In the genomic region with DNA sequence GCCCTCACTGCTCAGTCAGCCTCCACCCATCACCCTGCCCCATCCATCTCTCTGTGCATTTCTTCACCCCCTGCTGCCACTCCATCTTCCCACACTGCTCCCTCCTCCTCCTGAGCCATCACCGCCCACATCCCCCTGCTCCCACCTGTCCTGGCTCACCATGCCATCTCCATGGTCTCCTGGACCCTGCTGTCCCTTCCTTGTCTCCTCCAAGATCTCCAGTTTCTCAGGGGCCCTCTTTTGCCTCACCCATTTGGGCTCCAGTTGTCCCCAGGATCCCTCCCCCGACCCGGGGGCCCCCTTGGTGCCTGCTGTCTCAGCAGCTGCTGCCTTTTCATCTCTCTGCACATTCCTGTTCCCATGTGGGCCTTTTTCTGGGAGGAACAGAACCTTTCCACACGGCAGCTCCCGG, we compare ENCODE assay signal across 15 cellular contexts. TPM values are rescaled to one million over a fixed set of nuclear protein-coding genes. Genes with fewer than 3 reads are reported as not detected.
DNase-seq lines count a peak whose midpoint lies in the region; ATAC-seq and TF ChIP-seq lines count a peak whose summit lies in the region.
"Had no signal": no experiment of that assay in that cellular context is flagged by ENCODE, and none has a peak within 500 bp of the region (broad histone marks: within the 10 kb centered on the region; RNA-seq: fewer than 3 reads in every experiment).

No MANE protein-coding gene starts in this region.

- H3K4me1 ChIP-seq in mammary epithelial cell (ENCODE audit: insufficient read depth, low read length) (peaks cover 52% of the 10 kb centered on the region), muscle layer of duodenum (ENCODE audit: control insufficient read depth in 1 of 2, insufficient read depth in 2 of 2, low read length in 2 of 2) (peaks cover 0 to 62% of the 10 kb centered on the region in 2 donors), tibial artery (peaks cover 0 to 88% (median 76%) of the 10 kb centered on the region in 4 donors)

- peak overlapping the region; percentile 79 for H3K4me2 ChIP-seq in mammary epithelial cell (ENCODE audit: insufficient read depth, low read depth, low read length)

- peak overlapping the region; percentile 37 for H3K27ac ChIP-seq in mammary epithelial cell (ENCODE audit: insufficient read depth, low read depth, low read length)
- H3K27ac ChIP-seq in muscle layer of duodenum (ENCODE audit: low read length), result peak overlapping the region; percentile 80
- peak overlapping the region; percentile 96 to 97 for H3K27ac ChIP-seq in tibial artery
- H3K27ac ChIP-seq: 22Rv1, lower lobe of right lung had no signal

- no TSS peak for BruUV-seq in mammary epithelial cell (replicated peaks; lab: Mats Ljungman, UMichigan)

- peaks cover 51% of the 10 kb centered on the region for H3K27me3 Mint-ChIP-seq in activated T-helper 2 cell treated with anti-CD3 and anti-CD28 coated beads, Interferon-gamma antibody, Interleukin-2, Interleukin-4, amounts not matched to agents 10 μg/mL and 5 μg/mL and 100 μg/mL, durations not matched to agents 14 hours and 24 hours and 36 hours (ENCODE audit: low read depth)

- H3K9me3 Mint-ChIP-seq in activated T-helper 2 cell treated with anti-CD3 and anti-CD28 coated beads, Interferon-gamma antibody, Interleukin-2, Interleukin-4, amounts not matched to agents 10 μg/mL and 5 μg/mL and 100 μg/mL, durations not matched to agents 14 hours and 24 hours and 36 hours, result no peaks in the 10 kb centered on the region
- H3K9me3 Mint-ChIP-seq: CD4-positive, alpha-beta memory T cell had no signal

- peaks cover 21% of the 10 kb centered on the region for H3K79me2 ChIP-seq in mammary epithelial cell (ENCODE audit: insufficient read depth, low read length)

- in situ Hi-C loops in mammary epithelial cell (cut with MboI; ENCODE audit: low sequenced_read_pairs in 2 of 2), result no loop called here

- no peak overlapping the region for H3K27ac Mint-ChIP-seq in activated T-helper 2 cell treated with anti-CD3 and anti-CD28 coated beads, Interferon-gamma antibody, Interleukin-2, Interleukin-4, amounts not matched to agents 10 μg/mL and 5 μg/mL and 100 μg/mL, durations not matched to agents 14 hours and 24 hours and 36 hours
- H3K27ac Mint-ChIP-seq: CD4-positive, alpha-beta memory T cell had no signal

- H3K4me3 ChIP-seq in mammary epithelial cell (replicated peaks in 1 of 3; ENCODE audit: insufficient read depth in 1 of 3, low read depth in 2 of 3, low read length in 3 of 3) (peak overlapping the region; percentile 4 to 43 (median 19)), muscle layer of duodenum (ENCODE audit: low read depth in 1 of 2, low read length in 2 of 2) (peak overlapping the region; percentile 25 to 30), tibial artery (peak overlapping the region; percentile 77 to 85)
- H3K4me3 ChIP-seq: adrenal gland, HAP-1, lower lobe of right lung had no signal

- H3K27me3 ChIP-seq in mammary epithelial cell (ENCODE audit: insufficient read depth, low read length) (no peaks in the 10 kb centered on the region), muscle layer of duodenum (ENCODE audit: low read depth, low read length) (peaks cover 12% of the 10 kb centered on the region), tibial artery (no peaks in the 10 kb centered on the region)

- peaks cover 11% of the 10 kb centered on the region for H3K4me1 Mint-ChIP-seq in activated T-helper 2 cell treated with anti-CD3 and anti-CD28 coated beads, Interferon-gamma antibody, Interleukin-2, Interleukin-4, amounts not matched to agents 10 μg/mL and 5 μg/mL and 100 μg/mL, durations not matched to agents 14 hours and 24 hours and 36 hours (ENCODE audit: low read depth)

- H2AFZ ChIP-seq in mammary epithelial cell (ENCODE audit: low read depth, low read length), result peak overlapping the region; percentile 58

- ATAC-seq in GM19351 (IDR thresholded peaks at IDR 0.05; ENCODE audit: unreplicated experiment), result no peak
- ATAC-seq: lower lobe of right lung had no signal

- no peak overlapping the region for H3K4me3 Mint-ChIP-seq in activated T-helper 2 cell treated with anti-CD3 and anti-CD28 coated beads, Interferon-gamma antibody, Interleukin-2, Interleukin-4, amounts not matched to agents 10 μg/mL and 5 μg/mL and 100 μg/mL, durations not matched to agents 14 hours and 24 hours and 36 hours (ENCODE audit: low read depth)

- intact Hi-C loops in mammary epithelial cell (cut with micrococcal nuclease), result no loop called here
- intact Hi-C loops in tibial artery (cut with DNase I; ENCODE audit: low total_unique reads), result no loop called here
- intact Hi-C loops in activated T-helper 2 cell treated with anti-CD3 and anti-CD28 coated beads, Interferon-gamma antibody, Interleukin-2, Interleukin-4, amounts not matched to agents 10 μg/mL and 5 μg/mL and 100 μg/mL, durations not matched to agents 14 hours and 24 hours and 36 hours (cut with micrococcal nuclease), result no loop called here

- H4K20me1 ChIP-seq in mammary epithelial cell (ENCODE audit: insufficient read depth, low read length), result no peaks in the 10 kb centered on the region

- H3K36me3 Mint-ChIP-seq in activated T-helper 2 cell treated with anti-CD3 and anti-CD28 coated beads, Interferon-gamma antibody, Interleukin-2, Interleukin-4, amounts not matched to agents 10 μg/mL and 5 μg/mL and 100 μg/mL, durations not matched to agents 14 hours and 24 hours and 36 hours (ENCODE audit: low read depth), result no peaks in the 10 kb centered on the region
- H3K36me3 Mint-ChIP-seq: CD4-positive, alpha-beta memory T cell had no signal

- TF ChIP-seq CTCF in mammary epithelial cell (conservative IDR thresholded peaks at IDR 0.05 in 1 of 2, IDR thresholded peaks at IDR 0.05 in 1 of 2; ENCODE audit: extremely low read depth in 1 of 2, insufficient read depth in 1 of 2, low read depth in 1 of 2, low read length in 2 of 2) (no peak), tibial artery (IDR thresholded peaks at IDR 0.05) (no peak)

- no peaks in the 10 kb centered on the region for H3K9me3 ChIP-seq in mammary epithelial cell (replicated peaks; ENCODE audit: insufficient read depth, low read length)
- H3K9me3 ChIP-seq in muscle layer of duodenum (ENCODE audit: control insufficient read depth in 1 of 2, low read length in 2 of 2), result no peaks in the 10 kb centered on the region
- H3K9me3 ChIP-seq in tibial artery, result no peaks in the 10 kb centered on the region
- H3K9me3 ChIP-seq: adrenal gland, HAP-1, lower lobe of right lung had no signal

- dilution Hi-C loops in mammary epithelial cell (cut with HindIII; ENCODE audit: low sequenced_read_pairs), result no loop called here

- no peak overlapping the region for H3K9ac ChIP-seq in mammary epithelial cell (ENCODE audit: insufficient read depth, low read length)

- H3K36me3 ChIP-seq in mammary epithelial cell (ENCODE audit: insufficient read depth, low read length) (peaks cover 2% of the 10 kb centered on the region), muscle layer of duodenum (ENCODE audit: control insufficient read depth in 1 of 2, insufficient read depth in 2 of 2, low read length in 2 of 2) (no peaks in the 10 kb centered on the region), tibial artery (peaks cover 10 to 32% (median 27%) of the 10 kb centered on the region in 3 donors)
- H3K36me3 ChIP-seq: adrenal gland, lower lobe of right lung had no signal

- DNase-seq in NCI-H82 (lab: John Stamatoyannopoulos, UW) (peak; percentile 31), NCI-H82 treated with DMSO at 0.1 percent for 48 hours (lab: John Stamatoyannopoulos, UW; ENCODE audit: unreplicated experiment) (no peak), mammary epithelial cell (no peak), tibial artery (peak in 1 of 2 donors; percentile 69), NCI-H526 treated with DMSO at 0.1 percent for 48 hours (lab: John Stamatoyannopoulos, UW) (no peak)
- no peak for DNase-seq in activated T-helper 2 cell treated with anti-CD3 and anti-CD28 coated beads, Interferon-gamma antibody, Interleukin-2, Interleukin-4, amounts not matched to agents 10 μg/mL and 5 μg/mL and 100 μg/mL, durations not matched to agents 14 hours and 24 hours and 36 hours (ENCODE audit: low spot score)
- DNase-seq: activated CD4-positive, alpha-beta T cell treated with anti-CD3 and anti-CD28 coated beads, Interleukin-2, amount 50 U/mL, for 4 hours; adrenal gland; CD4-positive, alpha-beta memory T cell; lower lobe of right lung had no signal

- 28% methylated on average over 5 of the region's 5 CpGs for WGBS in mammary epithelial cell (ENCODE audit: low coverage, missing lambda C conversion rate)

- CTCF ChIA-PET in mammary epithelial cell (lab: Charles Lee; ENCODE audit: low non-redundant PET), result no interaction called here

RNA-seq across cellular contexts. Expression of a gene that starts 10.6 kb away (rescaled TPM):
- 10 to 100 TPM; 47.2 to 77.6 TPM for total RNA-seq in mammary epithelial cell
- polyA plus RNA-seq in mammary epithelial cell, result 33.4 TPM
- 34.6 TPM for polyA minus RNA-seq in mammary epithelial cell
- not detected in 2 replicates for total RNA-seq in activated T-helper 2 cell treated with anti-CD3 and anti-CD28 coated beads, Interferon-gamma antibody, Interleukin-2, Interleukin-4, amounts not matched to agents 10 μg/mL and 5 μg/mL and 100 μg/mL, durations not matched to agents 14 hours and 24 hours and 36 hours

RNA-seq across cellular contexts. Expression of a gene that starts 27.0 kb away (rescaled TPM):
- total RNA-seq in mammary epithelial cell, result under 1 TPM in 1 of 2 donors, not detected in 1; 0.33 TPM
- polyA plus RNA-seq in mammary epithelial cell, result 0.07 TPM
- polyA minus RNA-seq in mammary epithelial cell, result not detected
- not detected in 2 replicates for total RNA-seq in activated T-helper 2 cell treated with anti-CD3 and anti-CD28 coated beads, Interferon-gamma antibody, Interleukin-2, Interleukin-4, amounts not matched to agents 10 μg/mL and 5 μg/mL and 100 μg/mL, durations not matched to agents 14 hours and 24 hours and 36 hours
- total RNA-seq: CD4-positive, alpha-beta memory T cell; OCI-LY7 had no signal
- polyA plus RNA-seq: CD4-positive, alpha-beta memory T cell had no signal

RNA-seq across cellular contexts. Expression of a gene that starts 53.5 kb away (rescaled TPM):
- 10 to 100 TPM; 37.8 to 50.1 TPM for total RNA-seq in mammary epithelial cell
- 69.6 TPM for polyA plus RNA-seq in mammary epithelial cell
- 90.8 TPM for polyA minus RNA-seq in mammary epithelial cell
- total RNA-seq in activated T-helper 2 cell treated with anti-CD3 and anti-CD28 coated beads, Interferon-gamma antibody, Interleukin-2, Interleukin-4, amounts not matched to agents 10 μg/mL and 5 μg/mL and 100 μg/mL, durations not matched to agents 14 hours and 24 hours and 36 hours, result 52.0 and 52.9 TPM in 2 replicates

RNA-seq across cellular contexts. Expression of a gene that starts 57.5 kb away (rescaled TPM):
- total RNA-seq in mammary epithelial cell, result 10 to 100 TPM; 49.5 to 58.5 TPM
- 56.4 TPM for polyA plus RNA-seq in mammary epithelial cell
- polyA minus RNA-seq in mammary epithelial cell, result 123 TPM
- total RNA-seq in activated T-helper 2 cell treated with anti-CD3 and anti-CD28 coated beads, Interferon-gamma antibody, Interleukin-2, Interleukin-4, amounts not matched to agents 10 μg/mL and 5 μg/mL and 100 μg/mL, durations not matched to agents 14 hours and 24 hours and 36 hours, result 117 and 120 TPM in 2 replicates

Comparison
In these comparisons a context has a peak if more than half of its experiments do, and no peak if none do; other contexts are left out.
1. H3K27ac ChIP-seq: peak in every context shown above with its lines; median percentile 96 in tibial artery; 80 in muscle layer of duodenum; 37 in mammary epithelial cell.
2. H3K4me3 ChIP-seq: peak in every context shown above with its lines; median percentile 81 in tibial artery; 28 in muscle layer of duodenum; 19 in mammary epithelial cell.
3. RNA of a gene that starts 10.6 kb away (total RNA-seq): 47.2 to 77.6 TPM in mammary epithelial cell; not detected in activated T-helper 2 cell treated with anti-CD3 and anti-CD28 coated beads, Interferon-gamma antibody, Interleukin-2, Interleukin-4, amounts not matched to agents 10 μg/mL and 5 μg/mL and 100 μg/mL, durations not matched to agents 14 hours and 24 hours and 36 hours; every median in the first group is over 10 times any median in the second.